In the genomic region with DNA sequence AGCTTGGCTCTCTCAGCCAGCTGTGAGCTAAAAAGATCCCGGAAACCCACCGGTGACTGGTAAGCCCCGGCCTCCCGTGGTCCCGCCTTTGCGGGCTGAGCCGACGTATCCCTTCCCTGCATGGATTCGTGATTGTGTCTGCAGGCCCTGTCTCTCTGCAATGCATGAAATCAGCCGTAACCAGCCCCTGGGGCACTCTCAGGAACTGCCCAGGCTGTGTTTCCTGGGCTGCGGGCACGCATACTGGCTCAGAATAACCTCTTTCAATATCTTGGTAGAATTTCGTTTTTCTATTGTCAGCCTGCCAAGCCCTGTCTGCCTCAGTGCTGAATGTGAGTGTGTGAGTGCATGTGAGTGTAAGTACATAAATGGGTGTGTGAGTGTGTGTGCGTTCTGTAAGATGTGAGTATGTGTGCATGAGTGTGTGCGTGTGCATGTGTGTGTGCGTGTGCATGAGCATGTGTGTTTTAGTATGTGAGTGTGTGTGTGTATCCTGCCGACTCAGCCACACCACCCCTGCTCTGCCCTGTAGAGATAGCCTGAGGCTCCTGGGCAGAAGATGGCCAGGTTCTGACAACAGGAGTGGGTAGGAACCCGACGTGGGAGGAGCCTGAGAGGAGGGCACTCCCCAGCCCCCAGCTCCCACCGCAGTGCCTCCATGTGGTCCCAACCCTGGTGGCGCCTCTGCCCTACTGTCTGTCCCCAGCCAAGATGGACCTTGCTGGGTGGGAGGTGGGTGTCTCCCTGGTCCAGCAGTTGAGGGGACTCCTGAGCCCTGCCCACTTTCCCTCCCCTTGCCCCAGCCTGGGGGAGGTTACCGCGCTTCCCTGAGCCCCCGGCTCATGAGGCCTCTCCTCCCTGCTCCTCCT, we compare ENCODE assay signal across 7 cellular contexts.
DNase-seq lines count a peak whose midpoint lies in the region; ATAC-seq and TF ChIP-seq lines count a peak whose summit lies in the region.

No MANE protein-coding gene starts in this region.

- no peak overlapping the region for H3K4me2 ChIP-seq in H9 (ENCODE audit: insufficient read depth, insufficient read length, low read length)

- peak overlapping the region; percentile 48 for H4K5ac ChIP-seq in H9 (ENCODE audit: insufficient read length, low read depth, low read length)

- H2AFZ ChIP-seq in H9 (ENCODE audit: low read length) = no peak overlapping the region

- peak overlapping the region; percentile 57 for H3K18ac ChIP-seq in H9 (ENCODE audit: insufficient read length, low read depth, low read length)

- peak overlapping the region; percentile 74 for H3K23ac ChIP-seq in H9 (ENCODE audit: insufficient read length, low read depth, low read length)

- no peak overlapping the region for H2BK20ac ChIP-seq in H9 (ENCODE audit: low read depth, low read length, poor library complexity, severe bottlenecking)

- H3K27ac ChIP-seq in H9 (ENCODE audit: insufficient read length, low read depth, low read length) = no peak overlapping the region

- no peak overlapping the region for H3K9ac ChIP-seq in H9 (ENCODE audit: extremely low read depth, insufficient read length, low read length)

- H2BK12ac ChIP-seq in H9 (ENCODE audit: insufficient read length, low read depth, low read length) = no peak overlapping the region

- no peaks in the 10 kb centered on the region for H3K9me3 ChIP-seq in H9 (ENCODE audit: control insufficient read depth, low read depth, low read length)

- H3K27me3 Mint-ChIP-seq in H9 (ENCODE audit: low read depth) (peaks cover 3% of the 10 kb centered on the region), osteocyte (ENCODE audit: unreplicated experiment) (peaks cover 8% of the 10 kb centered on the region)
- H3K27me3 Mint-ChIP-seq in activated T-helper 2 cell treated with anti-CD3 and anti-CD28 coated beads, Interferon-gamma antibody, Interleukin-2, Interleukin-4, amounts not matched to agents 10 μg/mL and 5 μg/mL and 100 μg/mL, durations not matched to agents 14 hours and 24 hours and 36 hours (ENCODE audit: low read depth) = peaks cover 5% of the 10 kb centered on the region

- H4K20me1 ChIP-seq in H9 (ENCODE audit: control insufficient read depth, insufficient read depth, insufficient read length) = no peaks in the 10 kb centered on the region

- H2BK15ac ChIP-seq in H9 (ENCODE audit: low read depth, low read length) = no peak overlapping the region; the same call in 1 of the 2 replicates

- ATAC-seq in GM18858 (IDR thresholded peaks at IDR 0.05; ENCODE audit: unreplicated experiment) = peak; percentile 72

- H2AK5ac ChIP-seq in H9 (ENCODE audit: insufficient read length, low read length) = no peak overlapping the region

- H3K27me3 ChIP-seq in H9 (ENCODE audit: insufficient read depth, low read length) = no peaks in the 10 kb centered on the region

- H4K8ac ChIP-seq in H9 (replicated peaks; ENCODE audit: insufficient read length, low read depth, low read length) = peak overlapping the region; percentile 93

- H3K4me3 Mint-ChIP-seq in H9 (no peak overlapping the region), osteocyte (ENCODE audit: unreplicated experiment) (peak overlapping the region; percentile 20)
- H3K4me3 Mint-ChIP-seq in activated T-helper 2 cell treated with anti-CD3 and anti-CD28 coated beads, Interferon-gamma antibody, Interleukin-2, Interleukin-4, amounts not matched to agents 10 μg/mL and 5 μg/mL and 100 μg/mL, durations not matched to agents 14 hours and 24 hours and 36 hours (ENCODE audit: low read depth) = no peak overlapping the region

- no CpG with 5 or more reads among the region's 24 CpGs for WGBS in H9 (ENCODE audit: extremely low coverage, insufficient read length, low lambda C conversion rate)

- intact Hi-C loops in activated T-helper 2 cell treated with anti-CD3 and anti-CD28 coated beads, Interferon-gamma antibody, Interleukin-2, Interleukin-4, amounts not matched to agents 10 μg/mL and 5 μg/mL and 100 μg/mL, durations not matched to agents 14 hours and 24 hours and 36 hours (cut with micrococcal nuclease) = no loop called here

- H3K36me3 Mint-ChIP-seq in H9 (ENCODE audit: insufficient read depth in 1 of 3, low read depth in 3 of 3) (no peaks in the 10 kb centered on the region; a peak in 1 of 7 replicates), osteocyte (ENCODE audit: unreplicated experiment) (no peaks in the 10 kb centered on the region)
- no peaks in the 10 kb centered on the region for H3K36me3 Mint-ChIP-seq in activated T-helper 2 cell treated with anti-CD3 and anti-CD28 coated beads, Interferon-gamma antibody, Interleukin-2, Interleukin-4, amounts not matched to agents 10 μg/mL and 5 μg/mL and 100 μg/mL, durations not matched to agents 14 hours and 24 hours and 36 hours (ENCODE audit: low read depth)

- H3K4ac ChIP-seq in H9 (ENCODE audit: low read depth, low read length) = no peak overlapping the region

- no peaks in the 10 kb centered on the region for H3K23me2 ChIP-seq in H9 (ENCODE audit: insufficient read length, low read depth, low read length, poor library complexity, severe bottlenecking)

- no peaks in the 10 kb centered on the region for H3K79me1 ChIP-seq in H9 (ENCODE audit: insufficient read depth, low read depth, low read length, poor library complexity, severe bottlenecking)

- H2BK120ac ChIP-seq in H9 (ENCODE audit: low read depth, low read length, poor library complexity, severe bottlenecking) = no peak overlapping the region

- H3K4me1 Mint-ChIP-seq in H9 (peaks cover 18 to 35% of the 10 kb centered on the region in 2 experiments), osteocyte (ENCODE audit: unreplicated experiment) (peaks cover 5% of the 10 kb centered on the region)
- H3K4me1 Mint-ChIP-seq in activated T-helper 2 cell treated with anti-CD3 and anti-CD28 coated beads, Interferon-gamma antibody, Interleukin-2, Interleukin-4, amounts not matched to agents 10 μg/mL and 5 μg/mL and 100 μg/mL, durations not matched to agents 14 hours and 24 hours and 36 hours (ENCODE audit: low read depth) = peaks cover 4% of the 10 kb centered on the region

- H4K91ac ChIP-seq in H9 (ENCODE audit: insufficient read length, low read depth, low read length) = no peak overlapping the region

- H3K4me1 ChIP-seq in H9 (ENCODE audit: insufficient read depth, low read length) = peaks cover 6% of the 10 kb centered on the region; the same call in 1 of the 2 replicates

- H3K79me2 ChIP-seq in H9 (ENCODE audit: insufficient read depth, low read length) = no peaks in the 10 kb centered on the region

- H2BK5ac ChIP-seq in H9 (ENCODE audit: insufficient read length, low read length) = no peak overlapping the region

- H3K27ac Mint-ChIP-seq in H9 = no peak overlapping the region
- H3K27ac Mint-ChIP-seq in osteocyte (ENCODE audit: unreplicated experiment) = peak overlapping the region; percentile 46
- no peak overlapping the region for H3K27ac Mint-ChIP-seq in activated T-helper 2 cell treated with anti-CD3 and anti-CD28 coated beads, Interferon-gamma antibody, Interleukin-2, Interleukin-4, amounts not matched to agents 10 μg/mL and 5 μg/mL and 100 μg/mL, durations not matched to agents 14 hours and 24 hours and 36 hours

- no peak overlapping the region for H3T11ph ChIP-seq in H9 (ENCODE audit: low read length)

- DNase-seq in H9 (peak; percentile 50), SK-MEL-5 (ENCODE audit: low read depth, low spot score) (peak; percentile 73), osteocyte (ENCODE audit: extremely low spot score, unreplicated experiment) (no peak), activated gamma-delta T cell (lab: John Stamatoyannopoulos, UW) (no peak), NCI-H2029 (lab: John Stamatoyannopoulos, UW) (no peak)
- DNase-seq in activated T-helper 2 cell treated with anti-CD3 and anti-CD28 coated beads, Interferon-gamma antibody, Interleukin-2, Interleukin-4, amounts not matched to agents 10 μg/mL and 5 μg/mL and 100 μg/mL, durations not matched to agents 14 hours and 24 hours and 36 hours (ENCODE audit: low spot score) = no peak

- no peak overlapping the region for H3K56ac ChIP-seq in H9 (ENCODE audit: insufficient read length, low read depth, low read length)

- TF ChIP-seq CTCF in H9 (conservative IDR thresholded peaks at IDR 0.05) (no peak), osteocyte (IDR thresholded peaks at IDR 0.05) (no peak)

- peaks cover 0 to 2% of the 10 kb centered on the region in 2 experiments; a peak in 1 of 5 replicates for H3K9me3 Mint-ChIP-seq in H9
- H3K9me3 Mint-ChIP-seq in osteocyte (ENCODE audit: unreplicated experiment) = no peaks in the 10 kb centered on the region
- H3K9me3 Mint-ChIP-seq in activated T-helper 2 cell treated with anti-CD3 and anti-CD28 coated beads, Interferon-gamma antibody, Interleukin-2, Interleukin-4, amounts not matched to agents 10 μg/mL and 5 μg/mL and 100 μg/mL, durations not matched to agents 14 hours and 24 hours and 36 hours = no peaks in the 10 kb centered on the region

- peak overlapping the region; percentile 39; the same call in 1 of the 2 replicates for H3K14ac ChIP-seq in H9 (ENCODE audit: insufficient read depth, low read length)

- in situ Hi-C loops in SK-MEL-5 (cut with HindIII; ENCODE audit: low pct_unique_long_range_greater_than_20kb, low sequenced_read_pairs) = no loop called here

Comparison
In these comparisons a context has a peak if more than half of its experiments do, and no peak if none do; other contexts are left out.
1. DNase-seq: peak in H9 (single experiment) and SK-MEL-5 (single experiment); none in osteocyte (single experiment), activated T-helper 2 cell treated with anti-CD3 and anti-CD28 coated beads, Interferon-gamma antibody, Interleukin-2, Interleukin-4, amounts not matched to agents 10 μg/mL and 5 μg/mL and 100 μg/mL, durations not matched to agents 14 hours and 24 hours and 36 hours (single experiment), activated gamma-delta T cell (single experiment) and NCI-H2029 (single experiment).